Comparison of ENCODE assay signal across 1 cellular context in genomic region chr1:40802078-40803075, GRCh38.
A peak's percentile ranks its signal among the peaks of the same experiment; 100 is the strongest.
TF ChIP-seq lines count a peak whose summit lies in the region.

No MANE protein-coding gene starts in this region.

TF ChIP-seq in K562, 482 proteins besides CTCF, POLR2A, EP300 and RAD21 (continued from another document):
- TF ChIP-seq ZBTB33 (CRISPR knock-in tag; IDR thresholded peaks at IDR 0.05) (no peak), PTTG1 (tag; IDR thresholded peaks at IDR 0.05; ENCODE audit: low read depth) (no peak), ZNF146 (CRISPR knock-in tag; IDR thresholded peaks at IDR 0.05; ENCODE audit: unreplicated experiment) (no peak), TARDBP (IDR thresholded peaks at IDR 0.05) (peak; percentile 65; the same call in 1 of the 2 replicates), NBN (IDR thresholded peaks at IDR 0.05; ENCODE audit: low read depth) (peak; percentile 74), SRSF1 (IDR thresholded peaks at IDR 0.05; ENCODE audit: low read depth, low read length) (no peak), TCF7 (IDR thresholded peaks at IDR 0.05; ENCODE audit: borderline replicate concordance) (no peak), MYBL2 (IDR thresholded peaks at IDR 0.05; ENCODE audit: low read depth) (no peak), MYBL2 (CRISPR knock-in tag; IDR thresholded peaks at IDR 0.05; ENCODE audit: borderline replicate concordance) (no peak), BRF1 (IDR thresholded peaks at IDR 0.05; ENCODE audit: borderline replicate concordance, extremely low read depth, insufficient read length) (no peak), KAT2B (IDR thresholded peaks at IDR 0.05; ENCODE audit: low read depth, low read length) (no peak), SAFB (IDR thresholded peaks at IDR 0.05; ENCODE audit: borderline replicate concordance, low read depth, low read length) (no peak), ZNF507 (tag; conservative IDR thresholded peaks at IDR 0.05) (no peak), GATAD2B (IDR thresholded peaks at IDR 0.05; ENCODE audit: borderline replicate concordance) (no peak), CBX3 (IDR thresholded peaks at IDR 0.05; ENCODE audit: borderline replicate concordance in 1 of 2, low read length in 2 of 2) (peak in 1 of 2 experiments; percentile 93; a peak in 2 of 3 replicates), HNRNPLL (IDR thresholded peaks at IDR 0.05; ENCODE audit: low read depth, low read length, poor library complexity, severe bottlenecking) (no peak), SMAD1 (IDR thresholded peaks at IDR 0.05; ENCODE audit: low read depth, low read length, partially characterized antibody) (no peak), CHAMP1 (IDR thresholded peaks at IDR 0.05) (no peak), ZNF707 (CRISPR knock-in tag; conservative IDR thresholded peaks at IDR 0.05) (no peak), CC2D1A (IDR thresholded peaks at IDR 0.05) (peak; percentile 64), NR2C1 (IDR thresholded peaks at IDR 0.05) (no peak), NR2C1 (tag; IDR thresholded peaks at IDR 0.05) (peak; percentile 24; the same call in 1 of the 2 replicates), ZNF347 (CRISPR knock-in tag; IDR thresholded peaks at IDR 0.05; ENCODE audit: low read depth) (no peak), ZBTB11 (CRISPR knock-in tag; IDR thresholded peaks at IDR 0.05) (0 out of 6 replicates have a peak, but pooled peaks of 1 of the 3 experiments have one; percentile 18), ZNF311 (CRISPR knock-in tag; IDR thresholded peaks at IDR 0.05) (no peak), ZNF239 (CRISPR knock-in tag; IDR thresholded peaks at IDR 0.05) (no peak), ZNF12 (CRISPR knock-in tag; IDR thresholded peaks at IDR 0.05) (no peak), CREB1 (IDR thresholded peaks at IDR 0.05) (no peak), CREB1 (CRISPR knock-in tag; IDR thresholded peaks at IDR 0.05) (peak; percentile 8; the same call in 1 of the 2 replicates), TCFL5 (CRISPR knock-in tag; conservative IDR thresholded peaks at IDR 0.05) (no peak), MBD2 (IDR thresholded peaks at IDR 0.05; ENCODE audit: borderline replicate concordance, low read depth) (0 out of 2 replicates have a peak, but pooled peaks have one; percentile 14)
- TF ChIP-seq, protein P1, sequence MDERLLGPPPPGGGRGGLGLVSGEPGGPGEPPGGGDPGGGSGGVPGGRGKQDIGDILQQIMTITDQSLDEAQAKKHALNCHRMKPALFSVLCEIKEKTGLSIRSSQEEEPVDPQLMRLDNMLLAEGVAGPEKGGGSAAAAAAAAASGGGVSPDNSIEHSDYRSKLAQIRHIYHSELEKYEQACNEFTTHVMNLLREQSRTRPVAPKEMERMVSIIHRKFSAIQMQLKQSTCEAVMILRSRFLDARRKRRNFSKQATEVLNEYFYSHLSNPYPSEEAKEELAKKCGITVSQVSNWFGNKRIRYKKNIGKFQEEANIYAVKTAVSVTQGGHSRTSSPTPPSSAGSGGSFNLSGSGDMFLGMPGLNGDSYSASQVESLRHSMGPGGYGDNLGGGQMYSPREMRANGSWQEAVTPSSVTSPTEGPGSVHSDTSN (CRISPR knock-in tag; IDR thresholded peaks at IDR 0.05; ENCODE audit: low read depth), result no peak
- TF ChIP-seq, protein P1 (tag; conservative IDR thresholded peaks at IDR 0.05; ENCODE audit: low read depth), result no peak
- TF ChIP-seq, protein P2, sequence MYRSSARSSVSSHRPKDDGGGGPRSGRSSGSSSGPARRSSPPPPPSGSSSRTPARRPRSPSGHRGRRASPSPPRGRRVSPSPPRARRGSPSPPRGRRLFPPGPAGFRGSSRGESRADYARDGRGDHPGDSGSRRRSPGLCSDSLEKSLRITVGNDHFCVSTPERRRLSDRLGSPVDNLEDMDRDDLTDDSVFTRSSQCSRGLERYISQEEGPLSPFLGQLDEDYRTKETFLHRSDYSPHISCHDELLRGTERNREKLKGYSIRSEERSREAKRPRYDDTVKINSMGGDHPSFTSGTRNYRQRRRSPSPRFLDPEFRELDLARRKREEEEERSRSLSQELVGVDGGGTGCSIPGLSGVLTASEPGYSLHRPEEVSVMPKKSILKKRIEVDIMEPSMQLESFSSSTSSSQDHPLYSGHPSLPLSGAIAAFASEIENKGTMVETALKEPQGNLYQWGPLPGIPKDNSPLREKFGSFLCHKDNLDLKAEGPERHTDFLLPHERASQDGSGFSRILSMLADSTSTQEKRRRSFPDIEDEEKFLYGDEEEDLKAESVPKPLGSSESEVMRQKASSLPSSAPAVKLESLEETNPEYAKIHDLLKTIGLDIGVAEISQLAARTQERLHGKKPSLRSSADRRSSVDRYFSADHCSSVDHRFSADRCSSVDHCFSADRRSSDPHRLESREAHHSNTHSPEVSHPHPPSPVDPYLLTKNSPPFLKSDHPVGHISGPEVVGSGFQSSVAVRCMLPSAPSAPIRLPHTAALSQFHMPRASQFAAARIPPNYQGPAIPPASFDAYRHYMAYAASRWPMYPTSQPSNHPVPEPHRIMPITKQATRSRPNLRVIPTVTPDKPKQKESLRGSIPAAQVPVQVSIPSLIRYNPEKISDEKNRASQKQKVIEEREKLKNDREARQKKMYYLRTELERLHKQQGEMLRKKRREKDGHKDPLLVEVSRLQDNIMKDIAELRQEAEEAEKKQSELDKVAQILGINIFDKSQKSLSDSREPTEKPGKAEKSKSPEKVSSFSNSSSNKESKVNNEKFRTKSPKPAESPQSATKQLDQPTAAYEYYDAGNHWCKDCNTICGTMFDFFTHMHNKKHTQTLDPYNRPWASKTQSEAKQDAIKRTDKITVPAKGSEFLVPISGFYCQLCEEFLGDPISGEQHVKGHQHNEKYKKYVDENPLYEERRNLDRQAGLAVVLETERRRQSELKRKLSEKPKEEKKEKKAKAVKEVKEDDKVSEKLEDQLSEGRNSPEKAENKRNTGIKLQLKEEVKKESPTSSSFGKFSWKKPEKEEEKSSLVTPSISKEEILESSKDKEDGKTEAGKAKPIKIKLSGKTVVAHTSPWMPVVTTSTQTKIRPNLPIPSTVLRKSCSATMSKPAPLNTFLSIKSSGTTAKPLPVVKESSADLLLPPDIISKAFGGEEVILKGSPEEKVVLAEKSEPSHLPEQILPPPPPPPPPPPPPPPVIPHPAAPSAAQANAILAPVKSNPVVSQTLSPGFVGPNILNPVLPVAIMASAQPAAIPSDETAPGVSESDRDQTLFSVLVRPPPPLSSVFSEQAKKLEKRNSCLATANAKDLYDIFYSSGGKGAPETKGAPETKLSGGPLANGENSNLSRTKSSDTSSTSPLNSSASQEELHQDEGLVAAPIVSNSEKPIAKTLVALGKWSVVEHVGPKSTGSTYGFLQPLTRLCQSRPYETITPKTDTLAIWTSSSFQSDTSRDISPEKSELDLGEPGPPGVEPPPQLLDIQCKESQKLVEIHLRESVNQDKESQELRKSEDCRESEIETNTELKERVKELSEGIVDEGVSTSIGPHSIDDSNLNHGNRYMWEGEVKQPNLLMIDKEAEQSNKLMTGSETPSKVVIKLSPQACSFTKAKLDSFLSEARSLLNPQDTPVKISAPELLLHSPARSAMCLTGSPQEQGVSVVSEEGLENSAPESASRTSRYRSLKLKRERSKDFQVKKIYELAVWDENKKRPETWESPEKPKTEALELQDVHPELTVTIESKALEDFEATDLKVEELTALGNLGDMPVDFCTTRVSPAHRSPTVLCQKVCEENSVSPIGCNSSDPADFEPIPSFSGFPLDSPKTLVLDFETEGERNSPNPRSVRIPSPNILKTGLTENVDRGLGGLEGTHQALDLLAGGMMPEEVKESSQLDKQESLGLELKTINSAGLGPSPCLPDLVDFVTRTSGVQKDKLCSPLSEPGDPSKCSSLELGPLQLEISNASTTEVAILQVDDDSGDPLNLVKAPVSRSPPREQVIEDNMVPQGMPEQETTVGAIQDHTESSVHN (IDR thresholded peaks at IDR 0.05; ENCODE audit: borderline replicate concordance in 1 of 2, low read depth in 1 of 2), result no peak
- TF ChIP-seq, protein P3, sequence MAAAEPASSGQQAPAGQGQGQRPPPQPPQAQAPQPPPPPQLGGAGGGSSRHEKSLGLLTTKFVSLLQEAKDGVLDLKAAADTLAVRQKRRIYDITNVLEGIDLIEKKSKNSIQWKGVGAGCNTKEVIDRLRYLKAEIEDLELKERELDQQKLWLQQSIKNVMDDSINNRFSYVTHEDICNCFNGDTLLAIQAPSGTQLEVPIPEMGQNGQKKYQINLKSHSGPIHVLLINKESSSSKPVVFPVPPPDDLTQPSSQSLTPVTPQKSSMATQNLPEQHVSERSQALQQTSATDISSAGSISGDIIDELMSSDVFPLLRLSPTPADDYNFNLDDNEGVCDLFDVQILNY (CRISPR knock-in tag; IDR thresholded peaks at IDR 0.05), result no peak
